16 cellular contexts compared by ENCODE assay signal in the genomic region with DNA sequence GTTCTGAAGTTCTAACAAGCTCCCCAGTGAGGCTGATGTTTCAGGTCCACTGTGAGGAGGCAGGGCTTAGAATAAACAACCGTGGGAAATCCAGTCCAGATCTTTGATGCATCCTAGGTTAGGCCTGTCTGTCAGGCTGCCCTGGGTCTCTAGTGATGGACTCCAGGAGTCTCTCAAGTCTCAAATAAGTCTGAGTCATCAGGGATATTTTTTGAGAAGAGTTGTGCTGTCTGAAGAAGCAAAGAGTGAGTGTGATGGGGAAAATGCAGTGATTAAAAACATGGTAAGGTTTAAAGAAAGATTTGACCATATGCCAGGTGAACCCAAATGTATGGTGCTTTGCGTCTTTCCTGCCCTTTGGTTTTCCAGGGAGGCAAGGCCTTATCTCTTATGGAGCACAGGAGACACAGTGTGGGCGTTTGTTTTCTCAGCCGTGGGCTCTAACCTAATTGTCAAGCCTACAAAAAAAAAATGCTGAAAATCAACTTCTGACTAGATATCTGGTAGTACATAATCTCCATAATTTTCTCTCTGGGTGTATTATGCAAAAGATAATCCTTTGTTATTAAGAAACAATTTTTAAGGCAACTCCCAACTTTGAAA.
DNase-seq lines count a peak whose midpoint lies in the region; TF ChIP-seq lines count a peak whose summit lies in the region.
"Had no signal": no experiment of that assay in that cellular context is flagged by ENCODE, and none has a peak within 500 bp of the region (broad histone marks: within the 10 kb centered on the region; RNA-seq: fewer than 3 reads in every experiment).

No MANE protein-coding gene starts in this region.

- H3K4me3 Mint-ChIP-seq in MCF 10A (ENCODE audit: unreplicated experiment) = no peak overlapping the region
- H3K4me3 Mint-ChIP-seq: activated CD4-positive, alpha-beta T cell treated with anti-CD3 and anti-CD28 coated beads, Interleukin-2, amount 10 ng/mL, durations not matched to agents 7 days and 5 days; activated T-helper 1 cell treated with anti-CD3 and anti-CD28 coated beads, Interleukin-12 subunit alpha, Interleukin-12 subunit beta, Interleukin-2, Interleukin-4 antibody, amounts not matched to agents 30 ng/mL and 10 ng/mL and 1 ng/mL, durations not matched to agents 14 hours and 24 hours and 36 hours had no signal

- BruUV-seq in MCF 10A (replicated peaks; lab: Mats Ljungman, UMichigan) (no TSS peak), mammary epithelial cell (replicated peaks; lab: Mats Ljungman, UMichigan) (no TSS peak)

- CTCF ChIA-PET in MCF 10A (lab: Yijun Ruan, JAX) = interaction anchor here (0.7 to 3.2 kb wide), 9 partner anchors 9 to 722 kb away, joined by 3 to 24 read pairs (median 3); partner anchors contain the start of gene TLR10
- CTCF ChIA-PET in mammary epithelial cell (lab: Charles Lee; ENCODE audit: low non-redundant PET) = no interaction called here

- H3K4me1 Mint-ChIP-seq in MCF 10A (ENCODE audit: insufficient read depth, unreplicated experiment) = peaks cover 5% of the 10 kb centered on the region

- dilution Hi-C loops in mammary epithelial cell (cut with HindIII; ENCODE audit: low sequenced_read_pairs) = no loop called here

- H3K27me3 Mint-ChIP-seq in MCF 10A (ENCODE audit: insufficient read depth, unreplicated experiment) = no peaks in the 10 kb centered on the region
- H3K27me3 Mint-ChIP-seq: activated CD4-positive, alpha-beta T cell treated with anti-CD3 and anti-CD28 coated beads, Interleukin-2, amount 10 ng/mL, durations not matched to agents 7 days and 5 days had no signal

- in situ Hi-C loops in mammary epithelial cell (cut with MboI; ENCODE audit: low sequenced_read_pairs in 2 of 2) (loop anchor here (5.0 to 10.0 kb wide), 5 partner anchors 114 to 674 kb away; no protein-coding TSS in a partner anchor), brain microvascular endothelial cell (cut with HindIII; ENCODE audit: low pct_ligation_motif_present, low sequenced_read_pairs) (loop anchor here (25.0 kb wide), 2 partner anchors 101 to 251 kb away; no protein-coding TSS in a partner anchor), transverse colon (cut with MboI; ENCODE audit: low pct_ligation_motif_present in 1 of 4, low pct_unique_long_range_greater_than_20kb in 1 of 4, low sequenced_read_pairs in 3 of 4) (loop anchor here (5.0 to 25.0 kb wide), 5 partner anchors 251 to 676 kb away; no protein-coding TSS in a partner anchor)

- H3K27me3 ChIP-seq in mammary epithelial cell (ENCODE audit: insufficient read depth, low read length) = no peaks in the 10 kb centered on the region
- H3K27me3 ChIP-seq in brain microvascular endothelial cell (replicated peaks) = no peaks in the 10 kb centered on the region
- no peaks in the 10 kb centered on the region for H3K27me3 ChIP-seq in liver (ENCODE audit: control insufficient read depth in 4 of 4, insufficient read depth in 4 of 4, low read length in 3 of 4)
- H3K27me3 ChIP-seq in transverse colon = no peaks in the 10 kb centered on the region
- H3K27me3 ChIP-seq in MG63 = no peaks in the 10 kb centered on the region
- H3K27me3 ChIP-seq: neutrophil, spleen had no signal

- no peaks in the 10 kb centered on the region for H3K9me3 Mint-ChIP-seq in MCF 10A (ENCODE audit: unreplicated experiment)
- H3K9me3 Mint-ChIP-seq: activated CD4-positive, alpha-beta T cell treated with anti-CD3 and anti-CD28 coated beads, Interleukin-2, amount 10 ng/mL, durations not matched to agents 7 days and 5 days; activated T-helper 1 cell treated with anti-CD3 and anti-CD28 coated beads, Interleukin-12 subunit alpha, Interleukin-12 subunit beta, Interleukin-2, Interleukin-4 antibody, amounts not matched to agents 30 ng/mL and 10 ng/mL and 1 ng/mL, durations not matched to agents 14 hours and 24 hours and 36 hours had no signal

- H3K27ac ChIP-seq in mammary epithelial cell (ENCODE audit: insufficient read depth, low read depth, low read length) (no peak overlapping the region), brain microvascular endothelial cell (peak overlapping the region; percentile 56), liver (ENCODE audit: low read depth in 1 of 2, low read length in 2 of 2) (no peak overlapping the region), transverse colon (peak overlapping the region in 3 of 4 donors; percentile 18 to 72 (median 35)), coronary artery (no peak overlapping the region)
- H3K27ac ChIP-seq: neutrophil had no signal

- TF ChIP-seq POLR2A in transverse colon (IDR thresholded peaks at IDR 0.05) (no peak), erythroblast (IDR thresholded peaks at IDR 0.05; ENCODE audit: low read length) (no peak)

- H3K9me3 ChIP-seq in mammary epithelial cell (replicated peaks; ENCODE audit: insufficient read depth, low read length) = no peaks in the 10 kb centered on the region
- H3K9me3 ChIP-seq in liver (ENCODE audit: control insufficient read depth in 4 of 4, low read length in 3 of 4) = no peaks in the 10 kb centered on the region
- H3K9me3 ChIP-seq in transverse colon = no peaks in the 10 kb centered on the region
- no peaks in the 10 kb centered on the region for H3K9me3 ChIP-seq in MG63
- H3K9me3 ChIP-seq: neutrophil, spleen had no signal

- DNase-seq in MCF 10A (ENCODE audit: unreplicated experiment) (peak; percentile 12), mammary epithelial cell (no peak), brain microvascular endothelial cell (peak; percentile 78), transverse colon (no peak), erythroblast (lab: John Stamatoyannopoulos, UW) (no peak), coronary artery (ENCODE audit: low spot score) (no peak), MG63 (no peak)
- DNase-seq: activated CD4-positive, alpha-beta T cell treated with anti-CD3 and anti-CD28 coated beads, Interleukin-2, amount 10 ng/mL, durations not matched to agents 7 days and 5 days; DND-41; foreskin melanocyte; MV-4-11; NCI-H2227 treated with DMSO at 0.1 percent for 48 hours; spleen had no signal

- no peak for TF ChIP-seq EP300 in transverse colon (IDR thresholded peaks at IDR 0.05; ENCODE audit: low read depth)

- intact Hi-C loops in MCF 10A (cut with micrococcal nuclease) (loop anchor here (5.0 kb wide), 1 partner anchor 796 kb away; the partner anchor contains the start of gene TLR6), mammary epithelial cell (cut with micrococcal nuclease) (loop anchor here (5.0 to 10.0 kb wide), 2 partner anchors 66 to 504 kb away; no protein-coding TSS in a partner anchor), transverse colon (cut with DNase I; ENCODE audit: low total_unique reads) (loop anchor here (10.0 kb wide), 1 partner anchor 254 kb away; no protein-coding TSS in a partner anchor)

- no peak overlapping the region for H3K27ac Mint-ChIP-seq in MCF 10A (ENCODE audit: low read depth, unreplicated experiment)
- H3K27ac Mint-ChIP-seq: activated CD4-positive, alpha-beta T cell treated with anti-CD3 and anti-CD28 coated beads, Interleukin-2, amount 10 ng/mL, durations not matched to agents 7 days and 5 days; activated T-helper 1 cell treated with anti-CD3 and anti-CD28 coated beads, Interleukin-12 subunit alpha, Interleukin-12 subunit beta, Interleukin-2, Interleukin-4 antibody, amounts not matched to agents 30 ng/mL and 10 ng/mL and 1 ng/mL, durations not matched to agents 14 hours and 24 hours and 36 hours had no signal

- H3K36me3 ChIP-seq in mammary epithelial cell (ENCODE audit: insufficient read depth, low read length) (no peaks in the 10 kb centered on the region), brain microvascular endothelial cell (replicated peaks) (peaks cover 5% of the 10 kb centered on the region), liver (ENCODE audit: control insufficient read depth in 4 of 4, insufficient read depth in 3 of 4, low read depth in 1 of 4, low read length in 3 of 4) (peaks cover 0 to 14% (median 7%) of the 10 kb centered on the region in 4 donors), transverse colon (peaks cover 0 to 6% (median 0%) of the 10 kb centered on the region in 4 donors), MG63 (no peaks in the 10 kb centered on the region)

- no peak for TF ChIP-seq RAD21 in liver (IDR thresholded peaks at IDR 0.05)

- H4K20me1 ChIP-seq in mammary epithelial cell (ENCODE audit: insufficient read depth, low read length) = no peaks in the 10 kb centered on the region

- no peak overlapping the region for H2AFZ ChIP-seq in mammary epithelial cell (ENCODE audit: low read depth, low read length)

- no peaks in the 10 kb centered on the region for H3K79me2 ChIP-seq in mammary epithelial cell (ENCODE audit: insufficient read depth, low read length)

- H3K4me2 ChIP-seq in mammary epithelial cell (ENCODE audit: insufficient read depth, low read depth, low read length) = no peak overlapping the region

- H3K4me3 ChIP-seq in mammary epithelial cell (replicated peaks in 1 of 3; ENCODE audit: insufficient read depth in 1 of 3, low read depth in 2 of 3, low read length in 3 of 3) (no peak overlapping the region), brain microvascular endothelial cell (ENCODE audit: low read depth, low read length) (no peak overlapping the region), liver (ENCODE audit: low read depth in 1 of 3, low read length in 3 of 3) (no peak overlapping the region), transverse colon (no peak overlapping the region), coronary artery (no peak overlapping the region), MG63 (no peak overlapping the region)
- H3K4me3 ChIP-seq: spleen had no signal

- H3K4me1 ChIP-seq in mammary epithelial cell (ENCODE audit: insufficient read depth, low read length) (no peaks in the 10 kb centered on the region), liver (ENCODE audit: control insufficient read depth in 4 of 4, insufficient read depth in 4 of 4, low read length in 3 of 4) (peaks cover 0 to 13% (median 5%) of the 10 kb centered on the region in 4 donors), transverse colon (peaks cover 0 to 26% (median 8%) of the 10 kb centered on the region in 4 donors)

- H3K9ac ChIP-seq in mammary epithelial cell (ENCODE audit: insufficient read depth, low read length) (no peak overlapping the region), liver (ENCODE audit: low read depth in 1 of 2, low read length in 2 of 2) (no peak overlapping the region)

- TF ChIP-seq CTCF in MCF 10A (IDR thresholded peaks at IDR 0.05; ENCODE audit: unreplicated experiment) = no peak
- no peak for TF ChIP-seq CTCF in mammary epithelial cell (conservative IDR thresholded peaks at IDR 0.05 in 1 of 2, IDR thresholded peaks at IDR 0.05 in 1 of 2; ENCODE audit: extremely low read depth in 1 of 2, insufficient read depth in 1 of 2, low read depth in 1 of 2, low read length in 2 of 2)
- TF ChIP-seq CTCF in brain microvascular endothelial cell (IDR thresholded peaks at IDR 0.05; ENCODE audit: low read depth, low read length, missing control alignments) = no peak
- no peak for TF ChIP-seq CTCF in liver (IDR thresholded peaks at IDR 0.05; ENCODE audit: low read depth, low read length, missing input control)
- no peak for TF ChIP-seq CTCF in transverse colon (IDR thresholded peaks at IDR 0.05)
- no peak for TF ChIP-seq CTCF in coronary artery (IDR thresholded peaks at IDR 0.05)

- WGBS in mammary epithelial cell (ENCODE audit: low coverage, missing lambda C conversion rate) = 76% methylated on average over 4 of the region's 4 CpGs
- WGBS in liver = 38% methylated on average over 4 of the region's 4 CpGs
- 50 to 70% methylated on average over 2 to 4 of the region's 4 CpGs for WGBS in transverse colon (ENCODE audit: low coverage in 1 of 2), 2 donors

- peaks cover 12% of the 10 kb centered on the region for H3K36me3 Mint-ChIP-seq in MCF 10A (ENCODE audit: insufficient read depth, unreplicated experiment)

- POLR2A ChIA-PET in MCF 10A (lab: Yijun Ruan, JAX) = no interaction called here

Comparison
In these comparisons a context has a peak if more than half of its experiments do, and no peak if none do; other contexts are left out.
1. DNase-seq: peak in MCF 10A (single experiment) and brain microvascular endothelial cell (single experiment); none in mammary epithelial cell (single experiment), transverse colon (single experiment), erythroblast (0 of 2), coronary artery (single experiment) and MG63 (single experiment).
2. H3K27ac ChIP-seq: peak in brain microvascular endothelial cell (single experiment) and transverse colon (3 of 4); none in mammary epithelial cell (single experiment), liver (0 of 2) and coronary artery (0 of 2).